In the genomic region with DNA sequence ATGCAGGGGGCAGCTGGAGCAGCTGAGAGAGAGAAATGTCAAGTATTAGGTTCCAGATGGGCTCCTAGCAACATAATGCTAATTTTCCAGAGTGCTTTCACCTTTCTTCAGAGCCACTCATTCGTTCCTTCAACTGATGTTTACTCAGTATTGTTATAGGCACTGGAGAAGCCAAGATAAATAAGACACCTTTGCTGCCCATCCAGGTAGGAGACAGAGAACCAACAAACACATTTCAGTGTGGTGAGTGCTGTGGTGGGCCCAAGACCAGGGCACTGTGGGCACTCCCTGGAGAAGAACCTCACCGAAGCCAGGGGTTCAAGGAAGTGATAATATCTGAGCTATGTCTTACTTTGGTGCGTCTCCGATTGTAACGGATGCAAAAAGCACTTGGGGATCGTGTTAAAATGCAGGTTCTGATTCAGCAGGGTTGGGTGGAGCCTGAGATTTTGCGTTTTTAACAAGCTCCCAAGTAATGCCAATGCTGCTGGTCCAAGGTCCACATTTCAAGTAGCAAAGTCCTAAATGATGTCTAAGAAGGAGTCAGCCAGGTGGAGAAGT, we compare ENCODE assay signal across 10 cellular contexts. TPM values are rescaled to one million over a fixed set of nuclear protein-coding genes. Genes with fewer than 3 reads are reported as not detected.
DNase-seq lines count a peak whose midpoint lies in the region; ATAC-seq and TF ChIP-seq lines count a peak whose summit lies in the region.
"Had no signal": no experiment of that assay in that cellular context is flagged by ENCODE, and none has a peak within 500 bp of the region (broad histone marks: within the 10 kb centered on the region; RNA-seq: fewer than 3 reads in every experiment).

No MANE protein-coding gene starts in this region.

- no peaks in the 10 kb centered on the region for H3K27me3 Mint-ChIP-seq in activated CD8-positive, alpha-beta T cell treated with anti-CD3 and anti-CD28 coated beads, Interleukin-2, amount 10 ng/mL, durations not matched to agents 7 days and 5 days (ENCODE audit: low read depth)

- CTCF ChIA-PET in activated CD8-positive, alpha-beta T cell treated with anti-CD3 and anti-CD28 coated beads, Interleukin-2, amount 10 ng/mL, durations not matched to agents 7 days and 5 days (lab: Charles Lee) = interaction anchor here (0.9 to 5.0 kb wide), 8 partner anchors 14 to 578 kb away, joined by 3 to 41 read pairs (median 6); a partner anchor contains a TSS

- H3K4me1 Mint-ChIP-seq in activated CD8-positive, alpha-beta T cell treated with anti-CD3 and anti-CD28 coated beads, Interleukin-2, amount 10 ng/mL, durations not matched to agents 7 days and 5 days (ENCODE audit: low read depth) = peaks cover 69% of the 10 kb centered on the region

- H3K27ac ChIP-seq in WERI-Rb-1 = no peak overlapping the region

- DNase-seq in DMS 273 (lab: John Stamatoyannopoulos, UW; ENCODE audit: unreplicated experiment) = peak; percentile 87
- peak; percentile 92 for DNase-seq in NCI-H1092 treated with DMSO at 0.1 percent for 48 hours (lab: John Stamatoyannopoulos, UW)
- peak; percentile 31 for DNase-seq in activated CD8-positive, alpha-beta T cell treated with anti-CD3 and anti-CD28 coated beads, Interleukin-2, amount 10 ng/mL, durations not matched to agents 7 days and 5 days
- peak in 1 of 3 donors; percentile 27 for DNase-seq in mucosa of descending colon
- DNase-seq in 8988T = no peak
- no peak for DNase-seq in WERI-Rb-1
- no peak for DNase-seq in sciatic nerve (ENCODE audit: low spot score)
- DNase-seq in AG20443 (ENCODE audit: low spot score) = no peak
- DNase-seq: KBM-7 had no signal

- peaks cover 17% of the 10 kb centered on the region for H3K4me1 ChIP-seq in mucosa of descending colon (ENCODE audit: low read depth)

- H3K27me3 ChIP-seq in WERI-Rb-1 (ENCODE audit: insufficient read depth, low read depth, severe bottlenecking) = no peaks in the 10 kb centered on the region

- no peaks in the 10 kb centered on the region for H3K9me3 ChIP-seq in mucosa of descending colon
- no peaks in the 10 kb centered on the region for H3K9me3 ChIP-seq in WERI-Rb-1 (ENCODE audit: severe bottlenecking)

- intact Hi-C loops in mucosa of descending colon (cut with DNase I, micrococcal nuclease) (no loop called here), sciatic nerve (cut with DNase I) (no loop called here)

- POLR2A ChIA-PET in activated CD8-positive, alpha-beta T cell treated with anti-CD3 and anti-CD28 coated beads, Interleukin-2, amount 10 ng/mL, durations not matched to agents 7 days and 5 days (lab: Charles Lee) = interaction anchor here (0.8 to 4.6 kb wide), 5 partner anchors 10 to 309 kb away, joined by 3 to 34 read pairs (median 5); a partner anchor contains a TSS

- H3K9me3 Mint-ChIP-seq in activated CD8-positive, alpha-beta T cell treated with anti-CD3 and anti-CD28 coated beads, Interleukin-2, amount 10 ng/mL, durations not matched to agents 7 days and 5 days (ENCODE audit: insufficient read depth) = no peaks in the 10 kb centered on the region
- H3K9me3 Mint-ChIP-seq: H9 had no signal

- H3K36me3 Mint-ChIP-seq in activated CD8-positive, alpha-beta T cell treated with anti-CD3 and anti-CD28 coated beads, Interleukin-2, amount 10 ng/mL, durations not matched to agents 7 days and 5 days (ENCODE audit: low read depth) = no peaks in the 10 kb centered on the region

- peak overlapping the region; percentile 77 for H3K4me3 Mint-ChIP-seq in activated CD8-positive, alpha-beta T cell treated with anti-CD3 and anti-CD28 coated beads, Interleukin-2, amount 10 ng/mL, durations not matched to agents 7 days and 5 days
- H3K4me3 Mint-ChIP-seq: H9 had no signal

- TF ChIP-seq CTCF in mucosa of descending colon (IDR thresholded peaks at IDR 0.05) (no peak), WERI-Rb-1 (IDR thresholded peaks at IDR 0.05; ENCODE audit: low read depth, low read length) (no peak)

- no peaks in the 10 kb centered on the region for H3K36me3 ChIP-seq in mucosa of descending colon (ENCODE audit: low read depth)
- H3K36me3 ChIP-seq in WERI-Rb-1 = no peaks in the 10 kb centered on the region

- no peak overlapping the region for H3K4me3 ChIP-seq in mucosa of descending colon
- no peak overlapping the region for H3K4me3 ChIP-seq in WERI-Rb-1 (ENCODE audit: low read depth, low read length)

- ATAC-seq in activated CD8-positive, alpha-beta T cell treated with anti-CD3 and anti-CD28 coated beads, Interleukin-2, amount 10 ng/mL, durations not matched to agents 7 days and 5 days = peak; percentile 43
- ATAC-seq in mucosa of descending colon (peak; percentile 70), sciatic nerve (no peak)

- H3K27ac Mint-ChIP-seq in activated CD8-positive, alpha-beta T cell treated with anti-CD3 and anti-CD28 coated beads, Interleukin-2, amount 10 ng/mL, durations not matched to agents 7 days and 5 days = peak overlapping the region; percentile 99
- H3K27ac Mint-ChIP-seq: H9 had no signal

RNA-seq across cellular contexts. Expression of a gene that starts 42.0 kb away (rescaled TPM):
- total RNA-seq in activated CD8-positive, alpha-beta T cell treated with anti-CD3 and anti-CD28 coated beads, Interleukin-2, amount 10 ng/mL, durations not matched to agents 7 days and 5 days = 10 to 100 TPM; 33.9 to 35.8 TPM
- 10 to 100 TPM; 15.0 to 35.0 (median 18.8) TPM for total RNA-seq in mucosa of descending colon
- 33.5 TPM for total RNA-seq in sciatic nerve

Comparison
In these comparisons a context has a peak if more than half of its experiments do, and no peak if none do; other contexts are left out.
1. DNase-seq: peak in DMS 273 (single experiment), NCI-H1092 treated with DMSO at 0.1 percent for 48 hours (single experiment) and activated CD8-positive, alpha-beta T cell treated with anti-CD3 and anti-CD28 coated beads, Interleukin-2, amount 10 ng/mL, durations not matched to agents 7 days and 5 days (single experiment); none in 8988T (single experiment), WERI-Rb-1 (single experiment), sciatic nerve (single experiment) and AG20443 (single experiment).